8 cellular contexts compared by ENCODE assay signal in the genomic region with DNA sequence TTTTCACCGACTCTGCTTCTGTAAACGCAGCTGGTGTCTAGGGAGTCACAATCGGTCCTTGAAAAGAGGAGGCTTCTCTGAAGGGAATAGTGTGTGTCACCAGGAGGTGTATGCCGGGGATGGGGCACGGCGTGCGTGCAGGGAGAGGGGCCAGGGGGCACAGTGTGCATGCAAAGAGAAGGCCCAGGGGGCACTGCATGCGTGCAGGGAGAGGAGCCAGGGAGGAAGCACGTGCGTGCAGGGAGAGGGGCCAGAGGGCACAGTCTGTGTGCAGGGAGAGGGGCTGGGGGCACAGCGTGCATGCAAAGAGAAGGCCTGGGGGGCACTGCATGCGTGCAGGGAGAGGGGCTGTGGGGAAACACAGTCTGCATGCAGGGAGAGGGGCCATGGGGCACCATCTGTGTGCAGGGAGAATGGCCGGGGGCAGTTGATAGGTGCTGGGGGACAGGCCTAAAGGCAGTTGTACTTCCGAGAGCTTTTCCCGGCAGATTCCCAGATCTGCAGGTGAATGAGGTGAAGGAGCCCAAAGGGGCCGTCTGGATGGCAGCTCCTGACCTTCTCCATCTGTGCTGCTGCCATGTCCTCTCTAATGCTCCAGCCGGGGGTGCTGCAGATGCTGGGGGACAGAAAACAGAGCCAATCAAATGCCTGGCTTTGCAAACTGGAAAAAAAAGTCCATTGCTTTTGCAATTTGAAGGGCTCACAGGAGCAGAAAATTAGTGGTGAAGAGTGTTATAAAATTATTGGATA. TPM values are rescaled to one million over a fixed set of nuclear protein-coding genes. Genes with fewer than 3 reads are reported as not detected.
DNase-seq lines count a peak whose midpoint lies in the region; ATAC-seq, FAIRE-seq and TF ChIP-seq lines count a peak whose summit lies in the region.

No MANE protein-coding gene starts in this region.

- no peak overlapping the region for H3K27ac Mint-ChIP-seq in activated CD4-positive, alpha-beta memory T cell treated with anti-CD3 and anti-CD28 coated beads, Interleukin-2, amount 10 ng/mL, durations not matched to agents 7 days and 5 days

- H3K9me3 Mint-ChIP-seq in activated CD4-positive, alpha-beta memory T cell treated with anti-CD3 and anti-CD28 coated beads, Interleukin-2, amount 10 ng/mL, durations not matched to agents 7 days and 5 days, result no peaks in the 10 kb centered on the region

- H3K27ac ChIP-seq in A549, result peak overlapping the region in 1 of 2 experiments; percentile 70; a peak in 3 of 6 replicates

- TF ChIP-seq RAD21 in A549 (conservative IDR thresholded peaks at IDR 0.05 in 1 of 2, IDR thresholded peaks at IDR 0.05 in 1 of 2), result no peak

- peaks cover 38% of the 10 kb centered on the region for H3K4me1 ChIP-seq in A549

- ATAC-seq in A549 (no peak), GM18498 (IDR thresholded peaks at IDR 0.05; ENCODE audit: unreplicated experiment) (peak; percentile 19), GM19328 (IDR thresholded peaks at IDR 0.05; ENCODE audit: unreplicated experiment) (no peak), HG03108 (IDR thresholded peaks at IDR 0.05; ENCODE audit: unreplicated experiment) (no peak)

- 73% methylated on average over 16 of the region's 17 CpGs for WGBS in A549 (ENCODE audit: missing lambda C conversion rate)

- FAIRE-seq in A549 (lab: Jason Lieb, UNC), result no peak

- H3K4me3 ChIP-seq in A549, result no peak overlapping the region

- POLR2A ChIA-PET in A549 (lab: Yijun Ruan, JAX), result no interaction called here
- POLR2A ChIA-PET in activated CD4-positive, alpha-beta memory T cell treated with anti-CD3 and anti-CD28 coated beads, Interleukin-2, amount 10 ng/mL, durations not matched to agents 7 days and 5 days (lab: Charles Lee), result interaction anchor here (1.0 kb wide), 1 partner anchor 36 kb away, joined by 5 read pairs; the partner anchor contains the start of gene ATP11A

- H3K4me2 ChIP-seq in A549, result peak overlapping the region; percentile 55; the same call in 1 of the 3 replicates

- TF ChIP-seq EP300 in A549 (IDR thresholded peaks at IDR 0.05), result no peak

- H3K4me1 Mint-ChIP-seq in activated CD4-positive, alpha-beta memory T cell treated with anti-CD3 and anti-CD28 coated beads, Interleukin-2, amount 10 ng/mL, durations not matched to agents 7 days and 5 days, result peaks cover 24% of the 10 kb centered on the region

- no peaks in the 10 kb centered on the region for H3K27me3 Mint-ChIP-seq in activated CD4-positive, alpha-beta memory T cell treated with anti-CD3 and anti-CD28 coated beads, Interleukin-2, amount 10 ng/mL, durations not matched to agents 7 days and 5 days

- DNase-seq in A549 (ENCODE audit: low read depth in 1 of 2, low spot score in 1 of 2) (no peak), NCI-H69 (lab: John Stamatoyannopoulos, UW) (peak; percentile 90), islet precursor cell (peak; percentile 47), DMS153 (lab: John Stamatoyannopoulos, UW) (no peak)
- DNase-seq in activated CD4-positive, alpha-beta memory T cell treated with anti-CD3 and anti-CD28 coated beads, Interleukin-2, amount 10 ng/mL, durations not matched to agents 7 days and 5 days, result no peak

- TF ChIP-seq POLR2A in A549 (IDR thresholded peaks at IDR 0.05; ENCODE audit: low read length), result no peak

- no peak for TF ChIP-seq CTCF in A549 (IDR thresholded peaks at IDR 0.05)

- H3K4me3 Mint-ChIP-seq in activated CD4-positive, alpha-beta memory T cell treated with anti-CD3 and anti-CD28 coated beads, Interleukin-2, amount 10 ng/mL, durations not matched to agents 7 days and 5 days, result no peak overlapping the region

- no peaks in the 10 kb centered on the region for H3K9me3 ChIP-seq in A549

- H3K36me3 Mint-ChIP-seq in activated CD4-positive, alpha-beta memory T cell treated with anti-CD3 and anti-CD28 coated beads, Interleukin-2, amount 10 ng/mL, durations not matched to agents 7 days and 5 days (ENCODE audit: low read depth), result no peaks in the 10 kb centered on the region

- CTCF ChIA-PET in A549 (lab: Yijun Ruan, JAX), result interaction anchor here (0.8 to 1.5 kb wide), 2 partner anchors 14 to 148 kb away, joined by 3 read pairs; no protein-coding TSS in a partner anchor
- CTCF ChIA-PET in activated CD4-positive, alpha-beta memory T cell treated with anti-CD3 and anti-CD28 coated beads, Interleukin-2, amount 10 ng/mL, durations not matched to agents 7 days and 5 days (lab: Charles Lee), result no interaction called here

TF ChIP-seq in A549, 52 proteins besides CTCF, POLR2A, EP300 and RAD21:
- TF ChIP-seq FOXS1 (CRISPR knock-in tag; IDR thresholded peaks at IDR 0.05) (no peak), ZSCAN20 (CRISPR knock-in tag; IDR thresholded peaks at IDR 0.05) (no peak), RARB (CRISPR knock-in tag; IDR thresholded peaks at IDR 0.05) (no peak), TFCP2L1 (CRISPR knock-in tag; IDR thresholded peaks at IDR 0.05) (no peak), HOXB13 (CRISPR knock-in tag; IDR thresholded peaks at IDR 0.05; ENCODE audit: low read depth) (no peak), ATOH8 (CRISPR knock-in tag; IDR thresholded peaks at IDR 0.05; ENCODE audit: low read depth) (no peak), ZFP36 (IDR thresholded peaks at IDR 0.05; ENCODE audit: borderline replicate concordance, partially characterized antibody) (no peak), HES2 (IDR thresholded peaks at IDR 0.05) (no peak), MAFK (IDR thresholded peaks at IDR 0.05; ENCODE audit: partially characterized antibody) (no peak), SREBF2 (IDR thresholded peaks at IDR 0.05) (no peak), HDAC2 (IDR thresholded peaks at IDR 0.05) (no peak), RNF2 (IDR thresholded peaks at IDR 0.05; ENCODE audit: borderline replicate concordance, low read depth) (no peak), CHD2 (IDR thresholded peaks at IDR 0.05; ENCODE audit: low read length, partially characterized antibody) (no peak), BCL3 (IDR thresholded peaks at IDR 0.05) (no peak), POLR2AphosphoS2 (conservative IDR thresholded peaks at IDR 0.05; ENCODE audit: low read length) (no peak), HOXA7 (CRISPR knock-in tag; IDR thresholded peaks at IDR 0.05) (no peak), RCOR1 (IDR thresholded peaks at IDR 0.05; ENCODE audit: low read depth, low read length) (no peak)

RNA-seq across cellular contexts. Expression of gene ATP11A, which starts 36.4 kb away (rescaled TPM):
- 4.1 and 9.1 TPM in 2 replicates for polyA plus RNA-seq in A549 (2011; rRNA removed)
- 4.2 and 6.4 TPM in 2 replicates for polyA plus RNA-seq in A549 (2012; cell fraction: cytosol; rRNA removed)
- 18.9 and 19.5 TPM in 2 replicates for polyA plus RNA-seq in A549 (2012; cell fraction: nucleus; rRNA removed)
- 7.7 to 8.1 TPM (median 8.0 TPM) in 3 replicates for polyA plus RNA-seq in A549 (2017; fragmentation: RNase III; extraction: RNeasy Plus Mini Kit Qiagen cat#74134 plus additional on column Dnase treatment)
- polyA minus RNA-seq in A549 (2011; rRNA and poly(A)+ RNA removed), result 13.6 and 16.5 TPM in 2 replicates
- 10 to 100 TPM; 52.5 to 53.3 TPM for total RNA-seq in activated CD4-positive, alpha-beta memory T cell treated with anti-CD3 and anti-CD28 coated beads, Interleukin-2, amount 10 ng/mL, durations not matched to agents 7 days and 5 days

Comparison
In these comparisons a context has a peak if more than half of its experiments do, and no peak if none do; other contexts are left out.
1. DNase-seq: peak in NCI-H69 (single experiment) and islet precursor cell (single experiment); none in A549 (0 of 2), activated CD4-positive, alpha-beta memory T cell treated with anti-CD3 and anti-CD28 coated beads, Interleukin-2, amount 10 ng/mL, durations not matched to agents 7 days and 5 days (single experiment) and DMS153 (single experiment).